Comparison of ENCODE assay signal across 8 cellular contexts in genomic region chr7:151059362-151060112, GRCh38. TPM values are rescaled to one million over a fixed set of nuclear protein-coding genes. Genes with fewer than 3 reads are reported as not detected.
DNase-seq lines count a peak whose midpoint lies in the region; ATAC-seq and TF ChIP-seq lines count a peak whose summit lies in the region.

SLC4A2 (plus strand) TSS chr7:151059589; CDS start chr7:151061988, 2,399 bp downstream.

- peak within 1 kb of the TSS; percentile 93 to 97 (median 96) for H3K27ac Mint-ChIP-seq in CD4-positive, CD25-positive, alpha-beta regulatory T cell
- peak within 1 kb of the TSS; percentile 95 for H3K27ac Mint-ChIP-seq in neural crest cell (ENCODE audit: unreplicated experiment)

- no peak for TF ChIP-seq EP300 in suprapubic skin (IDR thresholded peaks at IDR 0.05)

- H3K9me3 ChIP-seq in CD4-positive, CD25-positive, alpha-beta regulatory T cell (ENCODE audit: control insufficient read depth in 2 of 2, low read length in 2 of 2): no peaks in the 10 kb centered on the region
- H3K9me3 ChIP-seq in SJSA1 (replicated peaks): no peaks in the 10 kb centered on the region
- H3K9me3 ChIP-seq in suprapubic skin: no peaks in the 10 kb centered on the region

- TF ChIP-seq POLR2A in suprapubic skin (IDR thresholded peaks at IDR 0.05): no peak

- peaks cover 0 to 1% (median 0%) of the 10 kb centered on the region in 7 donors for H3K9me3 Mint-ChIP-seq in CD4-positive, CD25-positive, alpha-beta regulatory T cell
- H3K9me3 Mint-ChIP-seq in neural crest cell: no peaks in the 10 kb centered on the region

- H3K4me3 Mint-ChIP-seq in CD4-positive, CD25-positive, alpha-beta regulatory T cell: peak within 1 kb of the TSS; percentile 89 to 97 (median 95)
- H3K4me3 Mint-ChIP-seq in neural crest cell: peak within 1 kb of the TSS; percentile 96

- H3K4me1 ChIP-seq in CD4-positive, CD25-positive, alpha-beta regulatory T cell (ENCODE audit: control insufficient read depth, insufficient read depth, low read length, poor library complexity, severe bottlenecking): peaks cover 41% of the 10 kb centered on the region
- H3K4me1 ChIP-seq in SJSA1 (replicated peaks) (peaks cover 33% of the 10 kb centered on the region), foreskin keratinocyte (no peaks in the 10 kb centered on the region), suprapubic skin (peaks cover 65% of the 10 kb centered on the region)

- no peaks in the 10 kb centered on the region for H3K27me3 ChIP-seq in CD4-positive, CD25-positive, alpha-beta regulatory T cell (ENCODE audit: control insufficient read depth, insufficient read depth, low read length)
- H3K27me3 ChIP-seq in SJSA1 (replicated peaks) (no peaks in the 10 kb centered on the region), foreskin keratinocyte (no peaks in the 10 kb centered on the region), suprapubic skin (no peaks in the 10 kb centered on the region)

- H3K36me3 Mint-ChIP-seq in CD4-positive, CD25-positive, alpha-beta regulatory T cell: peaks cover 3% of the 10 kb centered on the region
- no peaks in the 10 kb centered on the region for H3K36me3 Mint-ChIP-seq in neural crest cell (ENCODE audit: low read depth)

- TF ChIP-seq CTCF in foreskin keratinocyte (conservative IDR thresholded peaks at IDR 0.05) (peak; percentile 53), neural crest cell (conservative IDR thresholded peaks at IDR 0.05) (peak; percentile 68), suprapubic skin (IDR thresholded peaks at IDR 0.05) (peak in 1 of 2 donors; percentile 47)

- H3K4me1 Mint-ChIP-seq in CD4-positive, CD25-positive, alpha-beta regulatory T cell: peaks cover 0 to 52% (median 13%) of the 10 kb centered on the region in 4 donors
- H3K4me1 Mint-ChIP-seq in neural crest cell: peaks cover 53% of the 10 kb centered on the region

- peak within 1 kb of the TSS; percentile 88 for H3K27ac ChIP-seq in CD4-positive, CD25-positive, alpha-beta regulatory T cell (ENCODE audit: insufficient read depth, low read length, poor library complexity, severe bottlenecking)
- H3K27ac ChIP-seq in SJSA1 (peak within 1 kb of the TSS; percentile 78), foreskin keratinocyte (peak within 1 kb of the TSS; percentile 67), suprapubic skin (peak within 1 kb of the TSS; percentile 92)

- no peaks in the 10 kb centered on the region for H3K27me3 Mint-ChIP-seq in CD4-positive, CD25-positive, alpha-beta regulatory T cell
- H3K27me3 Mint-ChIP-seq in neural crest cell (ENCODE audit: low read depth): no peaks in the 10 kb centered on the region

- peak in 1 of 2 donors; percentile 13 for ATAC-seq in CD4-positive, CD25-positive, alpha-beta regulatory T cell (ENCODE audit: low read depth in 2 of 2)
- ATAC-seq in GM19351 (IDR thresholded peaks at IDR 0.05; ENCODE audit: unreplicated experiment) (peak; percentile 24), foreskin keratinocyte (peak; percentile 3)

- H3K36me3 ChIP-seq in CD4-positive, CD25-positive, alpha-beta regulatory T cell (ENCODE audit: control insufficient read depth, insufficient read depth, low read length): no peaks in the 10 kb centered on the region
- H3K36me3 ChIP-seq in SJSA1 (peaks cover 21% of the 10 kb centered on the region), suprapubic skin (peaks cover 16% of the 10 kb centered on the region)

- under 1% methylated on average over 25 of the region's 75 CpGs for WGBS in suprapubic skin

- peak; percentile 65 to 73 (median 65) for DNase-seq in CD4-positive, CD25-positive, alpha-beta regulatory T cell
- peak in 51 of 76 experiments; percentile 12 to 71 (median 48) for DNase-seq in HUDEP-2 (lab: John Stamatoyannopoulos, UW; ENCODE audit: unreplicated experiment in 76 of 76)
- DNase-seq in SJSA1 (ENCODE audit: low read depth in 1 of 2, low spot score in 2 of 2): peak; percentile 65 to 78
- DNase-seq in activated naive CD4-positive, alpha-beta T cell (lab: John Stamatoyannopoulos, UW): peak; percentile 20 to 74 (median 28)
- DNase-seq in foreskin keratinocyte: peak in 1 of 2 donors; percentile 56
- peak; percentile 61 for DNase-seq in neural crest cell (ENCODE audit: low read depth, low spot score)
- DNase-seq in suprapubic skin (ENCODE audit: low spot score in 2 of 2): peak; percentile 90 to 91

- peak within 1 kb of the TSS; percentile 86 for H3K4me3 ChIP-seq in CD4-positive, CD25-positive, alpha-beta regulatory T cell (ENCODE audit: low read depth, low read length)
- peak within 1 kb of the TSS; percentile 74 for H3K4me3 ChIP-seq in SJSA1
- H3K4me3 ChIP-seq in suprapubic skin: peak within 1 kb of the TSS; percentile 76

RNA-seq across cellular contexts. Expression of gene SLC4A2, which starts in this region (rescaled TPM):
- 71.7 TPM for total RNA-seq in CD4-positive, CD25-positive, alpha-beta regulatory T cell
- polyA plus RNA-seq in CD4-positive, CD25-positive, alpha-beta regulatory T cell: 10 to 100 TPM; 11.6 to 13.9 (median 12.3) TPM
- 95.5 and 100 TPM in 2 replicates for total RNA-seq in SJSA1 (2014; rRNA removed; shearing (Covaris generic))
- 70.8 and 83.6 TPM in 2 replicates for total RNA-seq in foreskin keratinocyte
- polyA plus RNA-seq in foreskin keratinocyte: 81.1 and 86.5 TPM in 2 replicates
- 139 and 141 TPM in 2 replicates for total RNA-seq in neural crest cell
- total RNA-seq in suprapubic skin: 10 to 100 TPM; 31.9 to 78.7 (median 59.7) TPM
